ENCODE assay signal across 22 cellular contexts in the genomic region with DNA sequence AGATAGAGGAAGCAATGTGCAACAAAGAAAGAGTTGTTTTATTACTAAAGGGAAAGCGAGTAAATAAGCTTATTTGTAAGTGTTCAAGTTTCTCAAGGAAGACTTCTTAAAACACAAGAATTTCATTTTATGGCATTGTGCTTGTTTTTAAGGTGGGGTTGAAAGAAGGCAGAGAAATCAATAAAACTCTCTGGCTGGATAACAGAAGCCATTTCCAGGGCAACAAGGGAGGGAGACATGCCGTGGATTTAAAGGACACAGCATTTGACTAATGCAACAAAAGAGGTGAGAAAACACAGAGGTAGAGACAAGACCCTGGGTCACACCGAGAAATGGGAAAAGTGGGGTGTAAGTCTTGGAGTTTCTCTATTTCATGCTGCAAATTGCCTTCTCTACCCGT.
"Had no signal": no experiment of that assay in that cellular context is flagged by ENCODE, and none has a peak within 500 bp of the region (broad histone marks: within the 10 kb centered on the region; RNA-seq: fewer than 3 reads in every experiment).

No MANE protein-coding gene starts in this region.

- ATAC-seq: foreskin keratinocyte; gastroesophageal sphincter; left lobe of liver; naive thymus-derived CD8-positive, alpha-beta T cell; psoas muscle; right cardiac atrium; stimulated activated effector memory CD8-positive, alpha-beta T cell treated with anti-CD3 and anti-CD28 coated beads, Interleukin-12 subunit alpha, Interleukin-12 subunit beta, amount 100 ng/mL, for 72 hours had no signal

- H3K4me3 Mint-ChIP-seq: dendritic cell treated with granulocyte-macrophage colony-stimulating factor and Interleukin-4, amounts not matched to agents 40 ng/mL and 50 ng/mL, for 4 days; endodermal cell; mesothelial cell of epicardium; naive thymus-derived CD8-positive, alpha-beta T cell; nephron progenitor cell; stimulated activated effector memory CD8-positive, alpha-beta T cell treated with anti-CD3 and anti-CD28 coated beads, Interleukin-12 subunit alpha, Interleukin-12 subunit beta, amount 100 ng/mL, for 72 hours had no signal

- H3K36me3 Mint-ChIP-seq: mesothelial cell of epicardium; naive thymus-derived CD8-positive, alpha-beta T cell; stimulated activated effector memory CD8-positive, alpha-beta T cell treated with anti-CD3 and anti-CD28 coated beads, Interleukin-12 subunit alpha, Interleukin-12 subunit beta, amount 100 ng/mL, for 72 hours had no signal

- DNase-seq: colonic mucosa; effector CD8-positive, alpha-beta T cell; endodermal cell; foreskin keratinocyte; mesenchymal stem cell; naive thymus-derived CD8-positive, alpha-beta T cell; nephron progenitor cell; nucleus accumbens; psoas muscle; right cardiac atrium; sigmoid colon; stimulated activated CD4-positive, alpha-beta T cell treated with anti-CD3 and anti-CD28 coated beads, Interleukin-2, amount 100 ng/mL, for 24 hours; stimulated activated CD4-positive, alpha-beta T cell treated with anti-CD3 and anti-CD28 coated beads, Interleukin-4, amount 100 ng/mL, for 24 hours; stimulated activated naive CD4-positive, alpha-beta T cell treated with Interleukin-2 at 50 U/mL for 16 hours; stomach; thyroid gland; trophoblast cell had no signal

- H3K9me3 Mint-ChIP-seq: dendritic cell treated with granulocyte-macrophage colony-stimulating factor and Interleukin-4, amounts not matched to agents 40 ng/mL and 50 ng/mL, for 4 days; mesothelial cell of epicardium; naive thymus-derived CD8-positive, alpha-beta T cell; stimulated activated effector memory CD8-positive, alpha-beta T cell treated with anti-CD3 and anti-CD28 coated beads, Interleukin-12 subunit alpha, Interleukin-12 subunit beta, amount 100 ng/mL, for 72 hours had no signal

- H3K27ac Mint-ChIP-seq: dendritic cell treated with granulocyte-macrophage colony-stimulating factor and Interleukin-4, amounts not matched to agents 40 ng/mL and 50 ng/mL, for 4 days; endodermal cell; mesothelial cell of epicardium; nephron progenitor cell; stimulated activated effector memory CD8-positive, alpha-beta T cell treated with anti-CD3 and anti-CD28 coated beads, Interleukin-12 subunit alpha, Interleukin-12 subunit beta, amount 100 ng/mL, for 72 hours had no signal
